In genomic region chr4:156962551-156962974, GRCh38 we compare ENCODE assay signal across 15 cellular contexts. TPM values are rescaled to one million over a fixed set of nuclear protein-coding genes. Genes with fewer than 3 reads are reported as not detected.
A peak's percentile ranks its signal among the peaks of the same experiment; 100 is the strongest.
DNase-seq lines count a peak whose midpoint lies in the region; ATAC-seq and TF ChIP-seq lines count a peak whose summit lies in the region.
"Had no signal": no experiment of that assay in that cellular context is flagged by ENCODE, and none has a peak within 500 bp of the region (broad histone marks: within the 10 kb centered on the region; RNA-seq: fewer than 3 reads in every experiment).

No MANE protein-coding gene starts in this region.

- no peaks in the 10 kb centered on the region for H3K9me2 ChIP-seq in Karpas-422 (replicated peaks; ENCODE audit: insufficient read depth, low read length)

- peak in 6 of 8 donors; percentile 39 to 71 (median 44) for ATAC-seq in heart right ventricle
- ATAC-seq in HG02571 (IDR thresholded peaks at IDR 0.05; ENCODE audit: unreplicated experiment) = no peak
- ATAC-seq: activated CD4-positive, alpha-beta T cell treated with anti-CD3 and anti-CD28 coated beads for 36 hours had no signal

- intact Hi-C loops in heart right ventricle (cut with DNase I) = loop anchor here in 1 of 10 donors (5.0 to 10.0 kb wide), 2 partner anchors 175 to 368 kb away; no protein-coding TSS in a partner anchor

- no peak overlapping the region for H3K23ac ChIP-seq in H9 (ENCODE audit: insufficient read length, low read depth, low read length)

- H3K4ac ChIP-seq in H9 (ENCODE audit: low read depth, low read length) = no peak overlapping the region

- H3K4me1 ChIP-seq in heart right ventricle (peaks cover 0 to 52% (median 18%) of the 10 kb centered on the region in 9 donors), rectal smooth muscle tissue (ENCODE audit: control insufficient read depth, insufficient read depth, low read length) (peaks cover 48% of the 10 kb centered on the region), Karpas-422 (ENCODE audit: low read length) (no peaks in the 10 kb centered on the region), H9 (ENCODE audit: insufficient read depth, low read length) (no peaks in the 10 kb centered on the region)

- no peak overlapping the region for H3T11ph ChIP-seq in H9 (ENCODE audit: low read length)

- H3K27ac Mint-ChIP-seq in H9 = no peak overlapping the region; a peak in 1 of 7 replicates
- H3K27ac Mint-ChIP-seq: activated CD4-positive, alpha-beta T cell treated with anti-CD3 and anti-CD28 coated beads for 36 hours had no signal

- H4K91ac ChIP-seq in H9 (ENCODE audit: insufficient read length, low read depth, low read length) = no peak overlapping the region

- no peak overlapping the region for H2BK20ac ChIP-seq in H9 (ENCODE audit: low read depth, low read length, poor library complexity, severe bottlenecking)

- no peak overlapping the region for H2BK5ac ChIP-seq in H9 (ENCODE audit: insufficient read length, low read length)

- H3K4me3 ChIP-seq in heart right ventricle (no peak overlapping the region), rectal smooth muscle tissue (ENCODE audit: low read length) (no peak overlapping the region), Karpas-422 (ENCODE audit: low read length) (no peak overlapping the region)
- H3K4me3 ChIP-seq: Peyer's patch had no signal

- no peaks in the 10 kb centered on the region for H3K79me2 ChIP-seq in Karpas-422 (ENCODE audit: low read length)
- no peaks in the 10 kb centered on the region for H3K79me2 ChIP-seq in H9 (ENCODE audit: insufficient read depth, low read length)

- no peak overlapping the region for H4K5ac ChIP-seq in H9 (ENCODE audit: insufficient read length, low read depth, low read length)

- H3K23me2 ChIP-seq in H9 (ENCODE audit: insufficient read length, low read depth, low read length, poor library complexity, severe bottlenecking) = no peaks in the 10 kb centered on the region

- H3K18ac ChIP-seq in H9 (ENCODE audit: insufficient read length, low read depth, low read length) = no peak overlapping the region

- H3K9me3 ChIP-seq in heart right ventricle (no peaks in the 10 kb centered on the region), Karpas-422 (ENCODE audit: low read length) (no peaks in the 10 kb centered on the region), H9 (ENCODE audit: control insufficient read depth, low read depth, low read length) (no peaks in the 10 kb centered on the region)
- H3K9me3 ChIP-seq: Peyer's patch had no signal

- no peak overlapping the region for H4K8ac ChIP-seq in H9 (replicated peaks; ENCODE audit: insufficient read length, low read depth, low read length)

- H3K9me3 Mint-ChIP-seq in H9 = no peaks in the 10 kb centered on the region

- H2BK120ac ChIP-seq in H9 (ENCODE audit: low read depth, low read length, poor library complexity, severe bottlenecking) = no peak overlapping the region

- H2BK15ac ChIP-seq in H9 (ENCODE audit: low read depth, low read length) = no peak overlapping the region

- H2AFZ ChIP-seq in Karpas-422 (ENCODE audit: low read length) = no peak overlapping the region
- no peak overlapping the region for H2AFZ ChIP-seq in H9 (ENCODE audit: low read length)

- H4K20me1 ChIP-seq in Karpas-422 (ENCODE audit: insufficient read depth, low read depth, low read length) (no peaks in the 10 kb centered on the region), H9 (ENCODE audit: control insufficient read depth, insufficient read depth, insufficient read length) (no peaks in the 10 kb centered on the region)

- no peaks in the 10 kb centered on the region for H3K27me3 ChIP-seq in heart right ventricle
- H3K27me3 ChIP-seq in rectal smooth muscle tissue (ENCODE audit: control insufficient read depth, insufficient read depth, low read length) = no peaks in the 10 kb centered on the region
- no peaks in the 10 kb centered on the region for H3K27me3 ChIP-seq in Karpas-422 (ENCODE audit: low read length)
- H3K27me3 ChIP-seq in H9 (ENCODE audit: insufficient read depth, low read length) = no peaks in the 10 kb centered on the region
- H3K27me3 ChIP-seq: Peyer's patch had no signal

- H3K36me3 ChIP-seq in heart right ventricle = no peaks in the 10 kb centered on the region
- no peaks in the 10 kb centered on the region for H3K36me3 ChIP-seq in rectal smooth muscle tissue (ENCODE audit: control insufficient read depth, insufficient read depth, low read length)
- no peaks in the 10 kb centered on the region for H3K36me3 ChIP-seq in Karpas-422 (ENCODE audit: insufficient read depth, low read length)
- H3K36me3 ChIP-seq: Peyer's patch had no signal

- H3K79me1 ChIP-seq in H9 (ENCODE audit: insufficient read depth, low read depth, low read length, poor library complexity, severe bottlenecking) = no peaks in the 10 kb centered on the region

- H3K56ac ChIP-seq in H9 (ENCODE audit: insufficient read length, low read depth, low read length) = no peak overlapping the region

- no peaks in the 10 kb centered on the region for H3K36me3 Mint-ChIP-seq in H9 (ENCODE audit: insufficient read depth in 1 of 3, low read depth in 3 of 3)

- TF ChIP-seq CTCF in heart right ventricle (IDR thresholded peaks at IDR 0.05) = no peak
- TF ChIP-seq CTCF in H9 (conservative IDR thresholded peaks at IDR 0.05) = no peak

- H2AK5ac ChIP-seq in H9 (ENCODE audit: insufficient read length, low read length) = no peak overlapping the region

- no peak overlapping the region for H3K4me3 Mint-ChIP-seq in H9
- H3K4me3 Mint-ChIP-seq: activated CD4-positive, alpha-beta T cell treated with anti-CD3 and anti-CD28 coated beads for 36 hours had no signal

- no peak overlapping the region for H2BK12ac ChIP-seq in H9 (ENCODE audit: insufficient read length, low read depth, low read length)

- peaks cover 2 to 10% of the 10 kb centered on the region in 2 experiments; a peak in 2 of 4 replicates for H3K4me1 Mint-ChIP-seq in H9
- H3K4me1 Mint-ChIP-seq: activated CD4-positive, alpha-beta T cell treated with anti-CD3 and anti-CD28 coated beads for 36 hours had no signal

- H3K27ac ChIP-seq in heart right ventricle (no peak overlapping the region), rectal smooth muscle tissue (ENCODE audit: low read depth, low read length) (peak overlapping the region; percentile 56), Karpas-422 (ENCODE audit: low read length) (no peak overlapping the region), H9 (ENCODE audit: insufficient read length, low read depth, low read length) (no peak overlapping the region)

- H3K27me3 Mint-ChIP-seq in H9 (ENCODE audit: low read depth) = no peaks in the 10 kb centered on the region; the same call in 1 of the 2 replicates

- 47 to 49% methylated on average over 3 of the region's 3 CpGs for WGBS in heart right ventricle, 2 donors
- WGBS in H9 (ENCODE audit: extremely low coverage, insufficient read length, low lambda C conversion rate) = no CpG with 5 or more reads among the region's 3 CpGs

- no peak overlapping the region for H3K14ac ChIP-seq in H9 (ENCODE audit: insufficient read depth, low read length)

- H3K4me2 ChIP-seq in Karpas-422 (ENCODE audit: low read depth, low read length, poor library complexity, severe bottlenecking) = no peak overlapping the region
- no peak overlapping the region for H3K4me2 ChIP-seq in H9 (ENCODE audit: insufficient read depth, insufficient read length, low read length)

- DNase-seq in GM04503 (ENCODE audit: low read depth) (peak; percentile 90), amniotic epithelial cell (ENCODE audit: low read depth) (peak; percentile 41), heart right ventricle (no peak), Karpas-422 (no peak), H9 (no peak)
- DNase-seq in central memory CD4-positive, alpha-beta T cell = no peak
- DNase-seq: activated CD4-positive, alpha-beta T cell treated with anti-CD3 and anti-CD28 coated beads for 36 hours; activated gamma-delta T cell treated with Interleukin-2 at 50 U/mL for 16 hours; H7; mesendoderm; NCI-H1694 treated with DMSO at 0.1 percent for 48 hours; stimulated activated CD4-positive, alpha-beta T cell treated with anti-CD3 and anti-CD28 coated beads, Interleukin-4, amount 100 ng/mL, for 1 hour had no signal

- H3K9ac ChIP-seq in rectal smooth muscle tissue (ENCODE audit: low read length) = no peak overlapping the region
- H3K9ac ChIP-seq in Karpas-422 (ENCODE audit: low read length) = no peak overlapping the region
- H3K9ac ChIP-seq in H9 (ENCODE audit: extremely low read depth, insufficient read length, low read length) = no peak overlapping the region

RNA-seq across cellular contexts. Expression of gene PDGFC, which starts 9.0 kb away (rescaled TPM):
- 10 to 100 TPM; 10.1 to 18.2 (median 15.2) TPM for total RNA-seq in heart right ventricle
- 1 to 10 TPM; 2.1 to 2.6 TPM for polyA plus RNA-seq in heart right ventricle
- total RNA-seq in Karpas-422 (2014; rRNA removed; shearing (Covaris generic); ENCODE audit: low replicate concordance) = not detected in 2 replicates
- total RNA-seq in H9 (2021) = 3.9 and 4.5 TPM in 2 replicates
- total RNA-seq: activated CD4-positive, alpha-beta T cell treated with anti-CD3 and anti-CD28 coated beads for 36 hours had no signal

Comparison
In these comparisons a context has a peak if more than half of its experiments do, and no peak if none do; other contexts are left out.
1. DNase-seq: peak in GM04503 (single experiment) and amniotic epithelial cell (single experiment); none in heart right ventricle (0 of 2), central memory CD4-positive, alpha-beta T cell (single experiment), Karpas-422 (single experiment) and H9 (single experiment).